8 cellular contexts compared by ENCODE assay signal in genomic region chr20:7094438-7094997, GRCh38.
A peak's percentile ranks its signal among the peaks of the same experiment; 100 is the strongest.
DNase-seq lines count a peak whose midpoint lies in the region; ATAC-seq and TF ChIP-seq lines count a peak whose summit lies in the region.

No MANE protein-coding gene starts in this region.

- H3K27me3 Mint-ChIP-seq in osteocyte (ENCODE audit: unreplicated experiment), result no peaks in the 10 kb centered on the region

- H3K4me2 ChIP-seq in DOHH2 (ENCODE audit: low read length), result no peak overlapping the region

- no peaks in the 10 kb centered on the region for H3K4me1 Mint-ChIP-seq in osteocyte (ENCODE audit: unreplicated experiment)

- H3K27me3 ChIP-seq in DOHH2 (ENCODE audit: control insufficient read depth, low read length) (no peaks in the 10 kb centered on the region), dorsolateral prefrontal cortex (peaks cover 0 to 3% (median 0%) of the 10 kb centered on the region in 45 donors)

- peaks cover 18% of the 10 kb centered on the region for H3K9me3 Mint-ChIP-seq in osteocyte (ENCODE audit: unreplicated experiment)

- no peak overlapping the region for H3K27ac Mint-ChIP-seq in osteocyte (ENCODE audit: unreplicated experiment)

- H3K36me3 Mint-ChIP-seq in osteocyte (ENCODE audit: unreplicated experiment), result no peaks in the 10 kb centered on the region

- no peaks in the 10 kb centered on the region for H3K36me3 ChIP-seq in DOHH2 (ENCODE audit: control insufficient read depth, low read length)

- no peaks in the 10 kb centered on the region for H3K9me3 ChIP-seq in DOHH2 (ENCODE audit: control insufficient read depth, insufficient read depth, low read length)

- H3K27ac ChIP-seq in DOHH2 (ENCODE audit: low read depth, low read length) (no peak overlapping the region), dorsolateral prefrontal cortex (no peak overlapping the region)

- no peak overlapping the region for H3K4me3 Mint-ChIP-seq in osteocyte (ENCODE audit: unreplicated experiment)

- no peaks in the 10 kb centered on the region for H3K79me2 ChIP-seq in DOHH2 (ENCODE audit: control insufficient read depth, low read length)

- H3K9me2 ChIP-seq in DOHH2 (replicated peaks; ENCODE audit: control insufficient read depth, low read length), result no peaks in the 10 kb centered on the region

- peak; percentile 55 for DNase-seq in HEK293T (ENCODE audit: extremely low spot score)
- DNase-seq in NCI-H774 (lab: John Stamatoyannopoulos, UW), result peak; percentile 13
- DNase-seq in dorsolateral prefrontal cortex, result peak in 3 of 10 donors; percentile 5 to 47 (median 43)
- no peak for DNase-seq in osteocyte (ENCODE audit: extremely low spot score, unreplicated experiment)
- DNase-seq in AG08395 (ENCODE audit: low spot score), result no peak
- no peak for DNase-seq in 8988T

- CTCF ChIA-PET in HEK293T (lab: Yijun Ruan, JAX), result interaction anchor here (0.6 to 0.7 kb wide), 2 partner anchors 265 to 764 kb away, joined by 3 read pairs; no protein-coding TSS in a partner anchor

- POLR2A ChIA-PET in HEK293T (lab: Yijun Ruan, JAX), result interaction anchor here (0.6 kb wide), 1 partner anchor 34 kb away, joined by 3 read pairs; no protein-coding TSS in a partner anchor

- H4K20me1 ChIP-seq in DOHH2 (ENCODE audit: control insufficient read depth, insufficient read depth, low read depth, low read length), result no peaks in the 10 kb centered on the region

- H3K4me1 ChIP-seq in DOHH2 (ENCODE audit: control insufficient read depth, low read length), result no peaks in the 10 kb centered on the region

- no peaks in the 10 kb centered on the region for H3F3A ChIP-seq in DOHH2 (ENCODE audit: control insufficient read depth, insufficient read depth)

- TF ChIP-seq CTCF in DOHH2 (IDR thresholded peaks at IDR 0.05; ENCODE audit: low read depth, low read length, poor library complexity, severe bottlenecking), result peak; percentile 93
- TF ChIP-seq CTCF in dorsolateral prefrontal cortex (IDR thresholded peaks at IDR 0.05 in 54 of 56, conservative IDR thresholded peaks at IDR 0.05 in 2 of 56; ENCODE audit: low read depth in 1 of 56, partially characterized antibody in 56 of 56), result peak; percentile 14 to 73 (median 58)
- peak; percentile 39 for TF ChIP-seq CTCF in osteocyte (IDR thresholded peaks at IDR 0.05)

- H3K4me3 ChIP-seq in DOHH2 (ENCODE audit: low read length) (no peak overlapping the region), dorsolateral prefrontal cortex (no peak overlapping the region)

- intact Hi-C loops in dorsolateral prefrontal cortex (cut with DNase I), result loop anchor here in 1 of 2 donors (10.0 kb wide), 2 partner anchors 270 to 330 kb away; partner anchors contain the start of gene BMP2

- ATAC-seq in GM18873 (IDR thresholded peaks at IDR 0.05; ENCODE audit: low FRiP score, unreplicated experiment), result no peak

TF ChIP-seq in HEK293T, 16 proteins besides CTCF, POLR2A, EP300 and RAD21:
- TF ChIP-seq, protein P1, sequence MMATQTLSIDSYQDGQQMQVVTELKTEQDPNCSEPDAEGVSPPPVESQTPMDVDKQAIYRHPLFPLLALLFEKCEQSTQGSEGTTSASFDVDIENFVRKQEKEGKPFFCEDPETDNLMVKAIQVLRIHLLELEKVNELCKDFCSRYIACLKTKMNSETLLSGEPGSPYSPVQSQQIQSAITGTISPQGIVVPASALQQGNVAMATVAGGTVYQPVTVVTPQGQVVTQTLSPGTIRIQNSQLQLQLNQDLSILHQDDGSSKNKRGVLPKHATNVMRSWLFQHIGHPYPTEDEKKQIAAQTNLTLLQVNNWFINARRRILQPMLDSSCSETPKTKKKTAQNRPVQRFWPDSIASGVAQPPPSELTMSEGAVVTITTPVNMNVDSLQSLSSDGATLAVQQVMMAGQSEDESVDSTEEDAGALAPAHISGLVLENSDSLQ (IDR thresholded peaks at IDR 0.05), result peak; percentile 33
- TF ChIP-seq BHLHE40 (IDR thresholded peaks at IDR 0.05; ENCODE audit: borderline replicate concordance), result no peak

Comparison
In these comparisons a context has a peak if more than half of its experiments do, and no peak if none do; other contexts are left out.
1. CTCF ChIP-seq: peak in every context shown above with its lines; median percentile 93 in DOHH2; 58 in dorsolateral prefrontal cortex; 39 in osteocyte.
2. DNase-seq: peak in HEK293T (single experiment) and NCI-H774 (single experiment); none in osteocyte (single experiment), AG08395 (single experiment) and 8988T (single experiment).